Comparison of ENCODE assay signal across 12 cellular contexts in genomic region chr11:10488121-10488580, GRCh38. TPM values are rescaled to one million over a fixed set of nuclear protein-coding genes. Genes with fewer than 3 reads are reported as not detected.
DNase-seq lines count a peak whose midpoint lies in the region; ATAC-seq and TF ChIP-seq lines count a peak whose summit lies in the region.
"Had no signal": no experiment of that assay in that cellular context is flagged by ENCODE, and none has a peak within 500 bp of the region (broad histone marks: within the 10 kb centered on the region; RNA-seq: fewer than 3 reads in every experiment).

No MANE protein-coding gene starts in this region.

- H2AFZ ChIP-seq in OCI-LY7 (ENCODE audit: low read length): no peak overlapping the region
- H2AFZ ChIP-seq: GM23248 had no signal

- H3K36me3 Mint-ChIP-seq in stimulated activated effector memory CD8-positive, alpha-beta T cell treated with anti-CD3 and anti-CD28 coated beads, Interleukin-12 subunit alpha, Interleukin-12 subunit beta, amount 100 ng/mL, for 72 hours: peaks cover 69% of the 10 kb centered on the region
- peaks cover 95 to 100% of the 10 kb centered on the region in 2 donors for H3K36me3 Mint-ChIP-seq in CD14-positive monocyte

- H3K27me3 ChIP-seq in gastroesophageal sphincter: no peaks in the 10 kb centered on the region

- H3K36me3 ChIP-seq in OCI-LY7 (ENCODE audit: insufficient read depth, low read length) (peaks cover 88% of the 10 kb centered on the region), gastroesophageal sphincter (peaks cover 0 to 6% of the 10 kb centered on the region in 2 donors)

- WGBS in gastroesophageal sphincter (ENCODE audit: low coverage in 1 of 2), 2 donors: 68 to 77% methylated on average over 4 to 10 of the region's 10 CpGs

- no TSS peak for BruUV-seq in OCI-LY7 (replicated peaks; lab: Mats Ljungman, UMichigan)

- CTCF ChIA-PET in OCI-LY7 (lab: Charles Lee; ENCODE audit: unreplicated experiment): no interaction called here

- no peaks in the 10 kb centered on the region for H3K9me3 ChIP-seq in OCI-LY7 (ENCODE audit: low read length)
- H3K9me3 ChIP-seq in gastroesophageal sphincter: no peaks in the 10 kb centered on the region

- H3K4me1 ChIP-seq in OCI-LY7 (ENCODE audit: insufficient read depth, low read length, poor library complexity, severe bottlenecking) (peaks cover 7% of the 10 kb centered on the region), gastroesophageal sphincter (peaks cover 0 to 19% (median 7%) of the 10 kb centered on the region in 3 donors)

- H3K4me2 ChIP-seq in OCI-LY7 (ENCODE audit: low read length): no peak overlapping the region

- H3K4me3 ChIP-seq in OCI-LY7 (ENCODE audit: low read depth, low read length, poor library complexity, severe bottlenecking) (no peak overlapping the region), gastroesophageal sphincter (no peak overlapping the region)
- H3K4me3 ChIP-seq: GM23248 had no signal

- no peak overlapping the region for H3K27ac ChIP-seq in OCI-LY7 (ENCODE audit: low read depth, low read length, poor library complexity, severe bottlenecking)
- peak overlapping the region; percentile 98 for H3K27ac ChIP-seq in epithelial cell of prostate
- no peak overlapping the region for H3K27ac ChIP-seq in gastroesophageal sphincter
- H3K27ac ChIP-seq: GM23248 had no signal

- intact Hi-C loops in OCI-LY7 (cut with micrococcal nuclease; ENCODE audit: unreplicated experiment) (no loop called here), CD14-positive monocyte (cut with micrococcal nuclease) (no loop called here)

- H3K27ac Mint-ChIP-seq in stimulated activated effector memory CD8-positive, alpha-beta T cell treated with anti-CD3 and anti-CD28 coated beads, Interleukin-12 subunit alpha, Interleukin-12 subunit beta, amount 100 ng/mL, for 72 hours: peak overlapping the region; percentile 74
- peak overlapping the region in 3 of 7 donors; percentile 7 to 63 (median 45) for H3K27ac Mint-ChIP-seq in CD14-positive monocyte

- peak overlapping the region; percentile 1 for H3K4me3 Mint-ChIP-seq in stimulated activated effector memory CD8-positive, alpha-beta T cell treated with anti-CD3 and anti-CD28 coated beads, Interleukin-12 subunit alpha, Interleukin-12 subunit beta, amount 100 ng/mL, for 72 hours
- peak overlapping the region in 1 of 2 donors; percentile 34 for H3K4me3 Mint-ChIP-seq in CD14-positive monocyte

- TF ChIP-seq POLR2A in gastroesophageal sphincter (IDR thresholded peaks at IDR 0.05): no peak

- no peaks in the 10 kb centered on the region for H3K9me2 ChIP-seq in OCI-LY7 (ENCODE audit: insufficient read depth, low read length)

- H3K79me2 ChIP-seq in OCI-LY7 (ENCODE audit: insufficient read depth, low read depth, low read length): no peaks in the 10 kb centered on the region

- POLR2A ChIA-PET in OCI-LY7 (lab: Charles Lee): no interaction called here

- peak; percentile 44 for ATAC-seq in GM18909 (IDR thresholded peaks at IDR 0.05; ENCODE audit: poor library complexity, unreplicated experiment)
- peak; percentile 57 for ATAC-seq in stimulated activated effector memory CD8-positive, alpha-beta T cell treated with anti-CD3 and anti-CD28 coated beads, Interleukin-12 subunit alpha, Interleukin-12 subunit beta, amount 100 ng/mL, for 72 hours
- ATAC-seq in gastroesophageal sphincter: no peak

- peak; percentile 23 for DNase-seq in OCI-LY7 (ENCODE audit: low spot score)
- peak; percentile 91 for DNase-seq in epithelial cell of prostate (ENCODE audit: low read depth, low spot score)
- no peak for DNase-seq in stimulated activated effector memory CD8-positive, alpha-beta T cell treated with anti-CD3 and anti-CD28 coated beads, Interleukin-12 subunit alpha, Interleukin-12 subunit beta, amount 100 ng/mL, for 72 hours (ENCODE audit: low spot score in 2 of 2)
- no peak for DNase-seq in CD14-positive monocyte (ENCODE audit: low spot score)
- no peak for DNase-seq in NCI-H187 treated with DMSO at 0.1 percent for 48 hours (lab: John Stamatoyannopoulos, UW)
- DNase-seq in NCI-H446 treated with DMSO at 0.1 percent for 48 hours (lab: John Stamatoyannopoulos, UW): no peak
- DNase-seq: activated gamma-delta T cell treated with Interleukin-2 at 50 U/mL for 16 hours, GM23248, RPMI8226 had no signal

- H3K9me3 Mint-ChIP-seq in stimulated activated effector memory CD8-positive, alpha-beta T cell treated with anti-CD3 and anti-CD28 coated beads, Interleukin-12 subunit alpha, Interleukin-12 subunit beta, amount 100 ng/mL, for 72 hours: no peaks in the 10 kb centered on the region
- H3K9me3 Mint-ChIP-seq in CD14-positive monocyte: peaks cover 0 to 2% (median 0%) of the 10 kb centered on the region in 7 donors

- no peaks in the 10 kb centered on the region for H4K20me1 ChIP-seq in OCI-LY7 (ENCODE audit: insufficient read depth, low read length)

- TF ChIP-seq EP300 in gastroesophageal sphincter (IDR thresholded peaks at IDR 0.05): no peak

- H3K4me1 Mint-ChIP-seq in stimulated activated effector memory CD8-positive, alpha-beta T cell treated with anti-CD3 and anti-CD28 coated beads, Interleukin-12 subunit alpha, Interleukin-12 subunit beta, amount 100 ng/mL, for 72 hours: peaks cover 27% of the 10 kb centered on the region
- H3K4me1 Mint-ChIP-seq in CD14-positive monocyte: peaks cover 12% of the 10 kb centered on the region

- no peaks in the 10 kb centered on the region for H3K27me3 Mint-ChIP-seq in CD14-positive monocyte (ENCODE audit: low read depth in 3 of 3)

- TF ChIP-seq CTCF in OCI-LY7 (conservative IDR thresholded peaks at IDR 0.05; ENCODE audit: low read length): no peak
- TF ChIP-seq CTCF in gastroesophageal sphincter (IDR thresholded peaks at IDR 0.05): no peak
- TF ChIP-seq CTCF in CD14-positive monocyte (IDR thresholded peaks at IDR 0.05): no peak

RNA-seq across cellular contexts. Expression of gene AMPD3, which starts 33.1 kb away (rescaled TPM):
- 9.4 and 13.5 TPM in 2 replicates for total RNA-seq in OCI-LY7 (2014; rRNA removed; shearing (Covaris generic))
- total RNA-seq in OCI-LY7 (2022): 17.0 and 25.6 TPM in 2 replicates
- total RNA-seq in gastroesophageal sphincter: 1 to 10 TPM; 4.3 to 7.3 (median 5.4) TPM
- polyA plus RNA-seq in CD14-positive monocyte: 10 to 100 TPM; 10.5 to 14.3 TPM
- polyA plus RNA-seq: neural cell had no signal

RNA-seq across cellular contexts. Expression of gene RNF141, which starts 52.8 kb away (rescaled TPM):
- 8.2 and 9.2 TPM in 2 replicates for total RNA-seq in OCI-LY7 (2014; rRNA removed; shearing (Covaris generic))
- total RNA-seq in OCI-LY7 (2022) (18.5 and 20.1 TPM in 2 replicates), gastroesophageal sphincter (10 to 100 TPM; 28.4 to 44.8 (median 38.1) TPM)
- polyA plus RNA-seq in CD14-positive monocyte: 100 to 1,000 TPM in 1 of 2 donors, 10 to 100 TPM in 1; 98.3 to 114 TPM

Comparison
In these comparisons a context has a peak if more than half of its experiments do, and no peak if none do; other contexts are left out.
1. DNase-seq: peak in OCI-LY7 (single experiment) and epithelial cell of prostate (single experiment); none in stimulated activated effector memory CD8-positive, alpha-beta T cell treated with anti-CD3 and anti-CD28 coated beads, Interleukin-12 subunit alpha, Interleukin-12 subunit beta, amount 100 ng/mL, for 72 hours (0 of 2), CD14-positive monocyte (single experiment), NCI-H187 treated with DMSO at 0.1 percent for 48 hours (single experiment) and NCI-H446 treated with DMSO at 0.1 percent for 48 hours (single experiment).